ENCODE assay signal across 9 cellular contexts in genomic region chr7:116524609-116525297, GRCh38. TPM values are rescaled to one million over a fixed set of nuclear protein-coding genes. Genes with fewer than 3 reads are reported as not detected.
A peak's percentile ranks its signal among the peaks of the same experiment; 100 is the strongest.
DNase-seq lines count a peak whose midpoint lies in the region; TF ChIP-seq lines count a peak whose summit lies in the region.
"Had no signal": no experiment of that assay in that cellular context is flagged by ENCODE, and none has a peak within 500 bp of the region (broad histone marks: within the 10 kb centered on the region; RNA-seq: fewer than 3 reads in every experiment).

A gene with protein sequence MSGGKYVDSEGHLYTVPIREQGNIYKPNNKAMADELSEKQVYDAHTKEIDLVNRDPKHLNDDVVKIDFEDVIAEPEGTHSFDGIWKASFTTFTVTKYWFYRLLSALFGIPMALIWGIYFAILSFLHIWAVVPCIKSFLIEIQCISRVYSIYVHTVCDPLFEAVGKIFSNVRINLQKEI (plus strand): TSS chr7:116525036. CDS start chr7:116525063, 27 bp downstream.

- no peaks in the 10 kb centered on the region for H3K9me3 ChIP-seq in mesodermal cell (ENCODE audit: control insufficient read depth, low read length)
- H3K9me3 ChIP-seq in stomach, result no peaks in the 10 kb centered on the region

- TF ChIP-seq CTCF in epithelial cell of proximal tubule (conservative IDR thresholded peaks at IDR 0.05; ENCODE audit: low read depth, low read length) (peak; percentile 13), stomach (IDR thresholded peaks at IDR 0.05) (peak in 1 of 7 experiments; percentile 11)

- peaks cover 48% of the 10 kb centered on the region for H3K4me1 ChIP-seq in mesodermal cell (ENCODE audit: control insufficient read depth, insufficient read depth, low read length, poor library complexity, severe bottlenecking)
- H3K4me1 ChIP-seq in stomach, result peaks cover 0 to 40% (median 25%) of the 10 kb centered on the region in 4 donors

- peak; percentile 35 for TF ChIP-seq EP300 in stomach (IDR thresholded peaks at IDR 0.05)

- peaks cover 0 to 31% (median 11%) of the 10 kb centered on the region in 3 donors for H3K27me3 ChIP-seq in stomach

- peak; percentile 65 for DNase-seq in DMS 273 (lab: John Stamatoyannopoulos, UW; ENCODE audit: unreplicated experiment)
- no peak for DNase-seq in DMS 273 treated with DMSO at 0.1 percent for 48 hours (lab: John Stamatoyannopoulos, UW)
- peak; percentile 99 for DNase-seq in M059J (ENCODE audit: low read depth)
- peak; percentile 57 for DNase-seq in activated CD8-positive, alpha-beta memory T cell treated with anti-CD3 and anti-CD28 coated beads, Interleukin-2, amount 50 U/mL, for 48 hours
- no peak for DNase-seq in epithelial cell of proximal tubule (ENCODE audit: low read depth)
- DNase-seq in stomach, result peak; percentile 65
- no peak for DNase-seq in NCI-H187 (lab: John Stamatoyannopoulos, UW)

- WGBS in mesodermal cell (ENCODE audit: insufficient coverage in 2 of 2), 2 experiments, result 0 to 1% methylated on average over 13 to 35 of the region's 42 CpGs
- WGBS in stomach, 5 donors, result 0 to 1% (median 1%) methylated on average over 41 to 42 of the region's 42 CpGs

- intact Hi-C loops in stomach (cut with DNase I; ENCODE audit: low total_unique reads), result loop anchor here (5.0 to 10.0 kb wide), 2 partner anchors 60 to 262 kb away; no protein-coding TSS in a partner anchor

- TF ChIP-seq POLR2A in stomach (IDR thresholded peaks at IDR 0.05), result peak in 1 of 4 donors; percentile 18

- H3K36me3 ChIP-seq in mesodermal cell (ENCODE audit: control insufficient read depth, insufficient read depth, low read length) (peaks cover 4% of the 10 kb centered on the region), stomach (no peaks in the 10 kb centered on the region)

- peak within 1 kb of the TSS; percentile 75 for H3K27ac ChIP-seq in mesodermal cell (ENCODE audit: low read depth, low read length, severe bottlenecking)
- H3K27ac ChIP-seq in stomach, result peak within 1 kb of the TSS; percentile 87 to 94 (median 90)
- H3K27ac ChIP-seq: 22Rv1 had no signal

- H3K4me3 ChIP-seq in epithelial cell of proximal tubule (ENCODE audit: low read depth, low read length) (peak within 1 kb of the TSS; percentile 88), mesodermal cell (ENCODE audit: extremely low read depth, insufficient read depth, low read length, poor library complexity, severe bottlenecking) (peak within 1 kb of the TSS; percentile 49), stomach (peak within 1 kb of the TSS; percentile 69 to 72 (median 70))

RNA-seq across cellular contexts. Expression of the gene that starts here (rescaled TPM):
- 388 and 413 TPM in 2 replicates for total RNA-seq in M059J (2014; rRNA removed; shearing (Covaris generic))
- 66.7 and 110 TPM in 2 replicates for total RNA-seq in epithelial cell of proximal tubule
- 20.2 TPM for polyA plus RNA-seq in mesodermal cell (2013, experiment 1 of 2)
- polyA plus RNA-seq in mesodermal cell (2013, experiment 2 of 2), result 17.6 TPM
- 100 to 1,000 TPM in 4 of 5 donors, 10 to 100 TPM in 1; 49.2 to 719 (median 267) TPM for total RNA-seq in stomach
- 10 to 100 TPM; 18.5 to 73.2 (median 33.5) TPM for polyA plus RNA-seq in stomach

Comparison
In these comparisons a context has a peak if more than half of its experiments do, and no peak if none do; other contexts are left out.
1. DNase-seq: peak in DMS 273 (single experiment), M059J (single experiment), activated CD8-positive, alpha-beta memory T cell treated with anti-CD3 and anti-CD28 coated beads, Interleukin-2, amount 50 U/mL, for 48 hours (single experiment) and stomach (single experiment); none in DMS 273 treated with DMSO at 0.1 percent for 48 hours (single experiment), epithelial cell of proximal tubule (single experiment) and NCI-H187 (0 of 2).
2. Peak in every context shown above with its lines, with median percentiles within 50 percentile points of each other: H3K4me3 ChIP-seq.